In the genomic region with DNA sequence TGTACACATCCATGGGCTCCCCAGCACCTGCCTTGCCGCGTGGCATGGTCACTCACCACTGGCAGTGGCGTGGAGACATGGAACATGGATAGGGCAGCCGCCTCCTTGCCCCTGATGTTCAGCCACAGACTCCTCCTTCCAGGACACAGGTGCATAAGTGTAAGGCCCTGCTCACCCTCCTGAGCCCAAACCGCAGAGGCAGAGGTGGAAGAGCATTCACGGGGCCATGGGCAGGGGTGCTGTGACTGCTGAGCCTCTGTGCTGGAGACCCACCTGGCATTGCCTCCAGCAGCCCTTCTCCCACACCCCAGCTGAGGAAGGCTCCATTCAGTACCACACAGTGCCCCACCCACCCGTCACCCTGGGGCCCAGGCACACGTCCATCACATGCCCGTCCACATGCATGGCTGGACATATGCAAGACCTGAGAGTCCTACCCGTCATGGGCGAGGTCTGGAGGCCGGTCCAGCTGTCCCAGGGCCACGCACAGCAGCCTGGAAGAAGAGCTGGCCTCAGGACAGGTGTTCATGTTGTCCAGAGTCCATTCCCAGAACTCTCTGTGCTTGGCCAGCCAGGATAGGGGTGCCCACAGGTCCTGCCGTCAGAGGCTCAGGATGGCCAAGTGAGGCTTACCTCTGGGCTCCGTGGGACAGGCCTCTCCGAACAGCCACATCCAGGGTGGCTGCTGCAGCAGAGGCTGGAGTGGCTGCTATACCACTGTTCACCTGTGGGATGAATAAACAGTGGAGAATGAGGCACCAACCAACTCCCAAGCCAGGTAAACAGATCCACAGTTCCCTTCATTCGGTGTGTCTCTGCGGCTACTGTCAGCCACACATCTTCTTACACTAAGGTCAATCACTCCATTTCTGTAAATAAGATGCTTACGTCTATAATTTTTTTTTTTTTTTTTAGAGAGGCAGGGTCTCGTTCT, we compare ENCODE assay signal across 9 cellular contexts. TPM values are rescaled to one million over a fixed set of nuclear protein-coding genes. Genes with fewer than 3 reads are reported as not detected.
DNase-seq lines count a peak whose midpoint lies in the region; ATAC-seq and TF ChIP-seq lines count a peak whose summit lies in the region.
"Had no signal": no experiment of that assay in that cellular context is flagged by ENCODE, and none has a peak within 500 bp of the region (broad histone marks: within the 10 kb centered on the region; RNA-seq: fewer than 3 reads in every experiment).

No MANE protein-coding gene starts in this region.

- TF ChIP-seq POLR2A in HCT116 (IDR thresholded peaks at IDR 0.05; ENCODE audit: borderline replicate concordance, extremely low read depth, insufficient read depth, insufficient read length), result no peak

- no peaks in the 10 kb centered on the region for H3K27me3 ChIP-seq in CD4-positive, CD25-positive, alpha-beta regulatory T cell (ENCODE audit: control insufficient read depth, insufficient read depth, low read length)
- H3K27me3 ChIP-seq in HCT116 (ENCODE audit: insufficient read depth, low read length), result no peaks in the 10 kb centered on the region
- H3K27me3 ChIP-seq in GM23248 (replicated peaks; ENCODE audit: insufficient read depth), result no peaks in the 10 kb centered on the region

- peak overlapping the region; percentile 92; the same call in 1 of the 2 replicates for H3K9ac ChIP-seq in HCT116 (ENCODE audit: low read length)
- H3K9ac ChIP-seq in GM23248, result no peak overlapping the region

- H4K20me1 ChIP-seq in HCT116 (ENCODE audit: insufficient read depth), result no peaks in the 10 kb centered on the region
- H4K20me1 ChIP-seq in GM23248 (ENCODE audit: insufficient read depth), result no peaks in the 10 kb centered on the region

- H3K36me3 Mint-ChIP-seq in CD4-positive, CD25-positive, alpha-beta regulatory T cell, result peaks cover 3% of the 10 kb centered on the region
- peaks cover 15% of the 10 kb centered on the region for H3K36me3 Mint-ChIP-seq in activated naive CD8-positive, alpha-beta T cell treated with anti-CD3 and anti-CD28 coated beads for 36 hours
- peaks cover 0 to 7% of the 10 kb centered on the region in 2 donors for H3K36me3 Mint-ChIP-seq in naive B cell

- in situ Hi-C loops in GM23248 (cut with MboI), result no loop called here

- no TSS peak for BruUV-seq in HCT116 (replicated peaks; lab: Mats Ljungman, UMichigan)

- CTCF ChIA-PET in HCT116 (lab: Charles Lee), result no interaction called here

- H3K9me3 Mint-ChIP-seq in CD4-positive, CD25-positive, alpha-beta regulatory T cell, result no peaks in the 10 kb centered on the region
- no peaks in the 10 kb centered on the region for H3K9me3 Mint-ChIP-seq in activated naive CD8-positive, alpha-beta T cell treated with anti-CD3 and anti-CD28 coated beads for 36 hours
- no peaks in the 10 kb centered on the region for H3K9me3 Mint-ChIP-seq in naive B cell

- WGBS in GM23248 (ENCODE audit: low coverage in 1 of 2, low lambda C conversion rate in 2 of 2, missing lambda C conversion rate in 2 of 2), 2 experiments, result 82 to 85% methylated on average over 17 to 20 of the region's 20 CpGs

- H3K4me2 ChIP-seq in HCT116 (ENCODE audit: low read length), result peak overlapping the region; percentile 92
- no peak overlapping the region for H3K4me2 ChIP-seq in GM23248 (ENCODE audit: unreplicated experiment)

- no peaks in the 10 kb centered on the region for H3F3A ChIP-seq in GM23248 (ENCODE audit: insufficient read depth)

- H3K4me1 Mint-ChIP-seq in CD4-positive, CD25-positive, alpha-beta regulatory T cell, result peaks cover 4 to 49% (median 24%) of the 10 kb centered on the region in 4 donors
- peaks cover 27% of the 10 kb centered on the region for H3K4me1 Mint-ChIP-seq in activated naive CD8-positive, alpha-beta T cell treated with anti-CD3 and anti-CD28 coated beads for 36 hours
- peaks cover 18 to 47% (median 43%) of the 10 kb centered on the region in 3 donors for H3K4me1 Mint-ChIP-seq in naive B cell

- H3K9me3 ChIP-seq in CD4-positive, CD25-positive, alpha-beta regulatory T cell (ENCODE audit: control insufficient read depth in 2 of 2, low read length in 2 of 2), result no peaks in the 10 kb centered on the region
- H3K9me3 ChIP-seq in HCT116 (ENCODE audit: control insufficient read depth in 1 of 2, insufficient read depth in 1 of 2, low read depth in 1 of 2, low read length in 2 of 2) (no peaks in the 10 kb centered on the region), GM23248 (ENCODE audit: low read depth) (no peaks in the 10 kb centered on the region)

- no peak for TF ChIP-seq RAD21 in HCT116 (IDR thresholded peaks at IDR 0.05; ENCODE audit: low read depth)

- peaks cover 3% of the 10 kb centered on the region for H3K36me3 ChIP-seq in CD4-positive, CD25-positive, alpha-beta regulatory T cell (ENCODE audit: control insufficient read depth, insufficient read depth, low read length)
- H3K36me3 ChIP-seq in HCT116 (ENCODE audit: control insufficient read depth in 1 of 2, insufficient read depth in 2 of 2, low read length in 2 of 2) (peaks cover 0 to 17% of the 10 kb centered on the region in 2 experiments; a peak in 1 of 4 replicates), GM23248 (ENCODE audit: low read depth) (no peaks in the 10 kb centered on the region)

- H3K27ac ChIP-seq in CD4-positive, CD25-positive, alpha-beta regulatory T cell (ENCODE audit: insufficient read depth, low read length, poor library complexity, severe bottlenecking), result peak overlapping the region; percentile 96
- H3K27ac ChIP-seq in HCT116 (ENCODE audit: low read depth, low read length) (peak overlapping the region; percentile 81), GM23248 (no peak overlapping the region)

- TF ChIP-seq CTCF in HCT116 (IDR thresholded peaks at IDR 0.05 in 2 of 3, conservative IDR thresholded peaks at IDR 0.05 in 1 of 3; ENCODE audit: borderline replicate concordance in 1 of 3, insufficient read depth in 1 of 3, low read depth in 2 of 3, low read length in 2 of 3), result peak in 1 of 3 experiments; percentile 38; a peak in 2 of 6 replicates

- H2AFZ ChIP-seq in HCT116 (ENCODE audit: low read depth, low read length, poor library complexity, severe bottlenecking) (no peak overlapping the region), GM23248 (no peak overlapping the region)

- intact Hi-C loops in HCT116 (cut with micrococcal nuclease), result no loop called here

- POLR2A ChIA-PET in HCT116 (lab: Charles Lee), result no interaction called here

- RAD21 ChIA-PET in HCT116 (lab: Charles Lee; ENCODE audit: low non-redundant PET in 1 of 2, low total read pairs in 2 of 2, uncharacterized antibody in 2 of 2, unreplicated experiment in 2 of 2), result no interaction called here

- H3K4me3 Mint-ChIP-seq in CD4-positive, CD25-positive, alpha-beta regulatory T cell, result peak overlapping the region; percentile 67 to 90 (median 81)
- H3K4me3 Mint-ChIP-seq in activated naive CD8-positive, alpha-beta T cell treated with anti-CD3 and anti-CD28 coated beads for 36 hours, result peak overlapping the region; percentile 75
- H3K4me3 Mint-ChIP-seq in naive B cell, result peak overlapping the region; percentile 45 to 100 (median 76)

- H3K4me3 ChIP-seq in CD4-positive, CD25-positive, alpha-beta regulatory T cell (ENCODE audit: low read depth, low read length), result no peak overlapping the region
- H3K4me3 ChIP-seq in HCT116 (replicated peaks in 1 of 2; ENCODE audit: low read depth in 1 of 2, low read length in 2 of 2), result peak overlapping the region; percentile 93 to 95
- H3K4me3 ChIP-seq in GM23248, result no peak overlapping the region

- H3K27me3 Mint-ChIP-seq in CD4-positive, CD25-positive, alpha-beta regulatory T cell, result no peaks in the 10 kb centered on the region
- no peaks in the 10 kb centered on the region for H3K27me3 Mint-ChIP-seq in activated naive CD8-positive, alpha-beta T cell treated with anti-CD3 and anti-CD28 coated beads for 36 hours
- no peaks in the 10 kb centered on the region for H3K27me3 Mint-ChIP-seq in naive B cell

- no peak for DNase-seq in CD4-positive, CD25-positive, alpha-beta regulatory T cell
- no peak for DNase-seq in HCT116 (ENCODE audit: low read depth, low spot score)
- DNase-seq in activated naive CD8-positive, alpha-beta T cell treated with anti-CD3 and anti-CD28 coated beads for 36 hours, result no peak
- DNase-seq in naive B cell, result no peak
- DNase-seq in islet precursor cell, result no peak
- DNase-seq in GM23248, result no peak
- DNase-seq in occipital lobe (lab: John Stamatoyannopoulos, UW), result no peak
- DNase-seq in SK-N-DZ (ENCODE audit: low spot score), result no peak
- DNase-seq: posterior cingulate gyrus had no signal

- H3K9me2 ChIP-seq in HCT116 (ENCODE audit: insufficient read depth), result no peaks in the 10 kb centered on the region
- no peaks in the 10 kb centered on the region for H3K9me2 ChIP-seq in GM23248 (ENCODE audit: insufficient read depth)

- no peak for ATAC-seq in CD4-positive, CD25-positive, alpha-beta regulatory T cell (ENCODE audit: low read depth in 2 of 2)
- ATAC-seq in HCT116 (no peak), naive B cell (ENCODE audit: low read depth in 2 of 2) (no peak)

- H3K79me2 ChIP-seq in HCT116 (ENCODE audit: insufficient read depth, low read length) (peaks cover 77% of the 10 kb centered on the region), GM23248 (ENCODE audit: insufficient read depth) (peaks cover 70% of the 10 kb centered on the region)

- H3K27ac Mint-ChIP-seq in CD4-positive, CD25-positive, alpha-beta regulatory T cell, result peak overlapping the region in 2 of 3 donors; percentile 80 to 86
- H3K27ac Mint-ChIP-seq in activated naive CD8-positive, alpha-beta T cell treated with anti-CD3 and anti-CD28 coated beads for 36 hours, result peak overlapping the region; percentile 25
- peak overlapping the region in 4 of 6 donors; percentile 68 to 100 (median 86) for H3K27ac Mint-ChIP-seq in naive B cell

- peaks cover 79% of the 10 kb centered on the region for H3K4me1 ChIP-seq in CD4-positive, CD25-positive, alpha-beta regulatory T cell (ENCODE audit: control insufficient read depth, insufficient read depth, low read length, poor library complexity, severe bottlenecking)
- H3K4me1 ChIP-seq in HCT116 (ENCODE audit: control insufficient read depth in 1 of 2, insufficient read depth in 2 of 2, low read length in 2 of 2), result peaks cover 28 to 69% of the 10 kb centered on the region in 2 experiments
- peaks cover 15% of the 10 kb centered on the region for H3K4me1 ChIP-seq in GM23248 (ENCODE audit: insufficient read depth)

RNA-seq across cellular contexts. Expression of a gene that starts 1.7 kb away (rescaled TPM):
- total RNA-seq in CD4-positive, CD25-positive, alpha-beta regulatory T cell, result 132 TPM
- polyA plus RNA-seq in CD4-positive, CD25-positive, alpha-beta regulatory T cell, result 10 to 100 TPM; 14.0 to 16.3 (median 14.2) TPM
- total RNA-seq in HCT116 (2021; ENCODE audit: unreplicated experiment) (38.6 TPM), occipital lobe (34.0 TPM)
- 27.0 and 29.9 TPM in 2 replicates for polyA plus RNA-seq in HCT116 (2012)
- total RNA-seq in activated naive CD8-positive, alpha-beta T cell treated with anti-CD3 and anti-CD28 coated beads for 36 hours, result 10 to 100 TPM; 38.7 to 41.7 TPM
- polyA plus RNA-seq in naive B cell (ENCODE audit: low read depth in 6 of 6) (10 to 100 TPM; 11.6 to 23.2 (median 14.2) TPM), GM23248 (2016; fragmentation: Nextera tagmentation; extraction: Ambion mirVana) (13.2 and 16.6 TPM in 2 replicates)
- total RNA-seq in GM23248 (2014; rRNA removed; shearing (Covaris generic)), result 32.0 and 33.8 TPM in 2 replicates
- polyA plus RNA-seq in SK-N-DZ (2014; cell fraction: cytosol; rRNA removed), result 21.2 and 23.3 TPM in 2 replicates
- 225 and 301 TPM in 2 replicates for polyA plus RNA-seq in SK-N-DZ (2014; cell fraction: nucleus; rRNA removed)

RNA-seq across cellular contexts. Expression of a gene that starts 4.6 kb away (rescaled TPM):
- 125 TPM for total RNA-seq in CD4-positive, CD25-positive, alpha-beta regulatory T cell
- polyA plus RNA-seq in CD4-positive, CD25-positive, alpha-beta regulatory T cell, result 10 to 100 TPM in 1 of 4 donors, 1 to 10 TPM in 3; 6.0 to 12.5 (median 7.3) TPM
- total RNA-seq in HCT116 (2021; ENCODE audit: unreplicated experiment) (67.5 TPM), occipital lobe (19.8 TPM)
- polyA plus RNA-seq in HCT116 (2012), result 45.5 and 52.0 TPM in 2 replicates
- 10 to 100 TPM; 37.3 to 42.3 TPM for total RNA-seq in activated naive CD8-positive, alpha-beta T cell treated with anti-CD3 and anti-CD28 coated beads for 36 hours
- polyA plus RNA-seq in naive B cell (ENCODE audit: low read depth in 6 of 6) (1 to 10 TPM; 4.6 to 8.2 (median 6.3) TPM), GM23248 (2016; fragmentation: Nextera tagmentation; extraction: Ambion mirVana) (4.3 and 6.6 TPM in 2 replicates)
- 16.8 and 19.2 TPM in 2 replicates for total RNA-seq in GM23248 (2014; rRNA removed; shearing (Covaris generic))
- polyA plus RNA-seq in SK-N-DZ (2014; cell fraction: cytosol; rRNA removed), result 14.2 and 18.3 TPM in 2 replicates
- 244 and 259 TPM in 2 replicates for polyA plus RNA-seq in SK-N-DZ (2014; cell fraction: nucleus; rRNA removed)

RNA-seq across cellular contexts. Expression of a gene that starts 15.0 kb away (rescaled TPM):
- 2.0 TPM for total RNA-seq in CD4-positive, CD25-positive, alpha-beta regulatory T cell
- polyA plus RNA-seq in CD4-positive, CD25-positive, alpha-beta regulatory T cell, result under 1 TPM in 2 of 4 donors, not detected in 2; 0.03 to 0.05 TPM
- total RNA-seq in HCT116 (2021; ENCODE audit: unreplicated experiment) (86.7 TPM), occipital lobe (11.4 TPM)
- 61.5 and 61.8 TPM in 2 replicates for polyA plus RNA-seq in HCT116 (2012)
- total RNA-seq in activated naive CD8-positive, alpha-beta T cell treated with anti-CD3 and anti-CD28 coated beads for 36 hours, result 1 to 10 TPM; 3.5 to 3.6 TPM
- polyA plus RNA-seq in naive B cell (ENCODE audit: low read depth in 6 of 6) (under 1 TPM in 5 of 6 donors, not detected in 1; 0.04 to 0.19 (median 0.09) TPM), GM23248 (2016; fragmentation: Nextera tagmentation; extraction: Ambion mirVana) (20.7 and 23.2 TPM in 2 replicates)
- total RNA-seq in GM23248 (2014; rRNA removed; shearing (Covaris generic)), result 22.8 and 28.7 TPM in 2 replicates
- polyA plus RNA-seq in SK-N-DZ (2014; cell fraction: cytosol; rRNA removed), result 84.1 and 85.6 TPM in 2 replicates
- polyA plus RNA-seq in SK-N-DZ (2014; cell fraction: nucleus; rRNA removed), result 421 and 514 TPM in 2 replicates

RNA-seq across cellular contexts. Expression of a gene that starts 23.7 kb away (rescaled TPM):
- total RNA-seq in CD4-positive, CD25-positive, alpha-beta regulatory T cell, result 9.3 TPM
- under 1 TPM; 0.10 to 0.52 (median 0.21) TPM for polyA plus RNA-seq in CD4-positive, CD25-positive, alpha-beta regulatory T cell
- total RNA-seq in HCT116 (2021; ENCODE audit: unreplicated experiment), result 19.3 TPM
- 15.7 and 17.2 TPM in 2 replicates for polyA plus RNA-seq in HCT116 (2012)
- total RNA-seq in activated naive CD8-positive, alpha-beta T cell treated with anti-CD3 and anti-CD28 coated beads for 36 hours, result 1 to 10 TPM; 3.2 to 3.3 TPM
- under 1 TPM in 3 of 6 donors, not detected in 3; 0.17 to 0.21 (median 0.19) TPM for polyA plus RNA-seq in naive B cell (ENCODE audit: low read depth in 6 of 6)
- total RNA-seq in GM23248 (2014; rRNA removed; shearing (Covaris generic)), result 9.8 and 12.3 TPM in 2 replicates
- 1.0 and 1.2 TPM in 2 replicates for polyA plus RNA-seq in GM23248 (2016; fragmentation: Nextera tagmentation; extraction: Ambion mirVana)
- 21.8 TPM for total RNA-seq in occipital lobe
- polyA plus RNA-seq in SK-N-DZ (2014; cell fraction: cytosol; rRNA removed), result 12.7 and 14.7 TPM in 2 replicates
- polyA plus RNA-seq in SK-N-DZ (2014; cell fraction: nucleus; rRNA removed), result 144 and 172 TPM in 2 replicates

RNA-seq across cellular contexts. Expression of a gene that starts 45.7 kb away (rescaled TPM):
- total RNA-seq in CD4-positive, CD25-positive, alpha-beta regulatory T cell, result 31.9 TPM
- polyA plus RNA-seq in CD4-positive, CD25-positive, alpha-beta regulatory T cell, result 1 to 10 TPM; 1.8 to 6.5 (median 3.3) TPM
- total RNA-seq in HCT116 (2021; ENCODE audit: unreplicated experiment) (29.6 TPM), occipital lobe (7.8 TPM)
- 27.2 and 30.6 TPM in 2 replicates for polyA plus RNA-seq in HCT116 (2012)
- total RNA-seq in activated naive CD8-positive, alpha-beta T cell treated with anti-CD3 and anti-CD28 coated beads for 36 hours, result 10 to 100 TPM; 20.0 to 20.9 TPM
- polyA plus RNA-seq in naive B cell (ENCODE audit: low read depth in 6 of 6) (1 to 10 TPM; 2.9 to 6.8 (median 5.2) TPM), GM23248 (2016; fragmentation: Nextera tagmentation; extraction: Ambion mirVana) (5.0 and 9.6 TPM in 2 replicates)
- 24.3 and 29.1 TPM in 2 replicates for total RNA-seq in GM23248 (2014; rRNA removed; shearing (Covaris generic))
- 32.9 and 34.5 TPM in 2 replicates for polyA plus RNA-seq in SK-N-DZ (2014; cell fraction: cytosol; rRNA removed)
- 120 and 155 TPM in 2 replicates for polyA plus RNA-seq in SK-N-DZ (2014; cell fraction: nucleus; rRNA removed)

Comparison
In these comparisons a context has a peak if more than half of its experiments do, and no peak if none do; other contexts are left out.
1. H3K4me3 ChIP-seq: peak in HCT116 (2 of 2); none in CD4-positive, CD25-positive, alpha-beta regulatory T cell (single experiment) and GM23248 (single experiment).
2. H3K27ac Mint-ChIP-seq: peak in every context shown above with its lines; median percentile 86 in naive B cell; 83 in CD4-positive, CD25-positive, alpha-beta regulatory T cell; 25 in activated naive CD8-positive, alpha-beta T cell treated with anti-CD3 and anti-CD28 coated beads for 36 hours.
3. Peak in every context shown above with its lines, with median percentiles within 50 percentile points of each other: H3K4me3 Mint-ChIP-seq.